ENCODE assay signal across 8 cellular contexts in genomic region chr2:172735646-172736418, GRCh38. TPM values are rescaled to one million over a fixed set of nuclear protein-coding genes. Genes with fewer than 3 reads are reported as not detected.
DNase-seq lines count a peak whose midpoint lies in the region; ATAC-seq and TF ChIP-seq lines count a peak whose summit lies in the region.

RAPGEF4 (plus strand) TSS chr2:172735845; CDS start chr2:172735984, 139 bp downstream.

- H2AFZ ChIP-seq in H9 (ENCODE audit: low read length) = no peak within 1 kb of the TSS
- H2AFZ ChIP-seq in smooth muscle cell (ENCODE audit: low read depth) = no peak within 1 kb of the TSS

- DNase-seq in AG08395 (ENCODE audit: low spot score) = peak; percentile 11
- peak; percentile 43 for DNase-seq in H9
- DNase-seq in activated naive CD8-positive, alpha-beta T cell treated with anti-CD3 and anti-CD28 coated beads, Interleukin-2, amount 50 U/mL, for 24 hours = peak; percentile 12
- DNase-seq in smooth muscle cell (lab: John Stamatoyannopoulos, UW; ENCODE audit: unreplicated experiment) = no peak
- no peak for DNase-seq in activated CD4-positive, CD25-positive, alpha-beta regulatory T cell treated with anti-CD3 and anti-CD28 coated beads, Interleukin-2, amount 50 U/mL, for 72 hours
- no peak for DNase-seq in DMS79 (lab: John Stamatoyannopoulos, UW)
- no peak for DNase-seq in RPMI8226

- H3K4me3 ChIP-seq in iPS-11a (ENCODE audit: low read depth, low read length) (peak within 1 kb of the TSS; percentile 60), smooth muscle cell (peak within 1 kb of the TSS; percentile 63)

- H3K18ac ChIP-seq in H9 (ENCODE audit: insufficient read length, low read depth, low read length) = no peak within 1 kb of the TSS

- H3K27me3 ChIP-seq in H9 (ENCODE audit: insufficient read depth, low read length) = peaks cover 5% of the 10 kb centered on the region; the same call in 1 of the 2 replicates
- H3K27me3 ChIP-seq in smooth muscle cell (ENCODE audit: low read depth) = peaks cover 83% of the 10 kb centered on the region

- H3K4me2 ChIP-seq in H9 (ENCODE audit: insufficient read depth, insufficient read length, low read length) (peak within 1 kb of the TSS; percentile 77), smooth muscle cell (peak within 1 kb of the TSS; percentile 98)

- H3K4ac ChIP-seq in H9 (ENCODE audit: low read depth, low read length) = no peak within 1 kb of the TSS

- H3K27ac ChIP-seq in H9 (ENCODE audit: insufficient read length, low read depth, low read length) = no peak within 1 kb of the TSS
- H3K27ac ChIP-seq in smooth muscle cell (ENCODE audit: low read depth) = no peak within 1 kb of the TSS

- no peaks in the 10 kb centered on the region for H3K9me3 ChIP-seq in H9 (ENCODE audit: control insufficient read depth, low read depth, low read length)
- no peaks in the 10 kb centered on the region for H3K9me3 ChIP-seq in smooth muscle cell (replicated peaks; ENCODE audit: low read depth)

- peak; percentile 38 for ATAC-seq in activated naive CD8-positive, alpha-beta T cell treated with anti-CD3 and anti-CD28 coated beads, Interleukin-2, amount 50 U/mL, for 24 hours

- peaks cover 8% of the 10 kb centered on the region for H3K23me2 ChIP-seq in H9 (ENCODE audit: insufficient read length, low read depth, low read length, poor library complexity, severe bottlenecking)

- H3K56ac ChIP-seq in H9 (ENCODE audit: insufficient read length, low read depth, low read length) = no peak within 1 kb of the TSS

- no CpG with 5 or more reads among the region's 88 CpGs for WGBS in H9 (ENCODE audit: extremely low coverage, insufficient read length, low lambda C conversion rate)
- WGBS in smooth muscle cell (ENCODE audit: low lambda C conversion rate) = 3% methylated on average over 29 of the region's 88 CpGs

- H3F3A ChIP-seq in smooth muscle cell (ENCODE audit: low read depth) = no peaks in the 10 kb centered on the region

- no peak within 1 kb of the TSS for H2AK5ac ChIP-seq in H9 (ENCODE audit: insufficient read length, low read length)

- H2BK15ac ChIP-seq in H9 (ENCODE audit: low read depth, low read length) = no peak within 1 kb of the TSS

- no peak within 1 kb of the TSS for H2BK20ac ChIP-seq in H9 (ENCODE audit: low read depth, low read length, poor library complexity, severe bottlenecking)

- no peak within 1 kb of the TSS for H2BK12ac ChIP-seq in H9 (ENCODE audit: insufficient read length, low read depth, low read length)

- H3K4me1 Mint-ChIP-seq in H9 = peaks cover 9 to 13% of the 10 kb centered on the region in 2 experiments
- peaks cover 5% of the 10 kb centered on the region for H3K4me1 Mint-ChIP-seq in activated naive CD8-positive, alpha-beta T cell treated with anti-CD3 and anti-CD28 coated beads, Interleukin-2, amount 50 U/mL, for 24 hours

- no peak within 1 kb of the TSS for H4K8ac ChIP-seq in H9 (replicated peaks; ENCODE audit: insufficient read length, low read depth, low read length)

- no peaks in the 10 kb centered on the region; a peak in 1 of 7 replicates for H3K36me3 Mint-ChIP-seq in H9 (ENCODE audit: insufficient read depth in 1 of 3, low read depth in 3 of 3)
- no peaks in the 10 kb centered on the region for H3K36me3 Mint-ChIP-seq in activated naive CD8-positive, alpha-beta T cell treated with anti-CD3 and anti-CD28 coated beads, Interleukin-2, amount 50 U/mL, for 24 hours (ENCODE audit: low read depth)

- H3K79me1 ChIP-seq in H9 (ENCODE audit: insufficient read depth, low read depth, low read length, poor library complexity, severe bottlenecking) = no peaks in the 10 kb centered on the region

- peak within 1 kb of the TSS; percentile 80 to 91 for H3K4me3 Mint-ChIP-seq in H9
- H3K4me3 Mint-ChIP-seq in activated naive CD8-positive, alpha-beta T cell treated with anti-CD3 and anti-CD28 coated beads, Interleukin-2, amount 50 U/mL, for 24 hours = peak within 1 kb of the TSS; percentile 68

- H3K4me1 ChIP-seq in H9 (ENCODE audit: insufficient read depth, low read length) (no peaks in the 10 kb centered on the region), smooth muscle cell (ENCODE audit: low read depth) (no peaks in the 10 kb centered on the region)

- peak within 1 kb of the TSS in 1 of 3 experiments; percentile 35; a peak in 1 of 7 replicates for H3K27ac Mint-ChIP-seq in H9
- no peak within 1 kb of the TSS for H3K27ac Mint-ChIP-seq in activated naive CD8-positive, alpha-beta T cell treated with anti-CD3 and anti-CD28 coated beads, Interleukin-2, amount 50 U/mL, for 24 hours

- H3K23ac ChIP-seq in H9 (ENCODE audit: insufficient read length, low read depth, low read length) = no peak within 1 kb of the TSS

- TF ChIP-seq CTCF in H9 (conservative IDR thresholded peaks at IDR 0.05) (no peak), smooth muscle cell (IDR thresholded peaks at IDR 0.05; ENCODE audit: borderline replicate concordance, insufficient read depth, poor library complexity, severe bottlenecking) (no peak)

- H3T11ph ChIP-seq in H9 (ENCODE audit: low read length) = no peak within 1 kb of the TSS

- H4K20me1 ChIP-seq in H9 (ENCODE audit: control insufficient read depth, insufficient read depth, insufficient read length) = no peaks in the 10 kb centered on the region
- H4K20me1 ChIP-seq in smooth muscle cell (ENCODE audit: low read depth) = no peaks in the 10 kb centered on the region

- no peak within 1 kb of the TSS for H4K5ac ChIP-seq in H9 (ENCODE audit: insufficient read length, low read depth, low read length)

- H3K27me3 Mint-ChIP-seq in H9 (ENCODE audit: low read depth) = peaks cover 50% of the 10 kb centered on the region
- peaks cover 56% of the 10 kb centered on the region for H3K27me3 Mint-ChIP-seq in activated naive CD8-positive, alpha-beta T cell treated with anti-CD3 and anti-CD28 coated beads, Interleukin-2, amount 50 U/mL, for 24 hours

- no peaks in the 10 kb centered on the region for H3K9me3 Mint-ChIP-seq in H9
- H3K9me3 Mint-ChIP-seq in activated naive CD8-positive, alpha-beta T cell treated with anti-CD3 and anti-CD28 coated beads, Interleukin-2, amount 50 U/mL, for 24 hours = no peaks in the 10 kb centered on the region

- H3K14ac ChIP-seq in H9 (ENCODE audit: insufficient read depth, low read length) = 0 out of 2 replicates have a peak within 1 kb of the TSS, but pooled peaks have one; percentile 37

- H3K79me2 ChIP-seq in H9 (ENCODE audit: insufficient read depth, low read length) (no peaks in the 10 kb centered on the region), smooth muscle cell (ENCODE audit: low read depth) (no peaks in the 10 kb centered on the region)

- H2BK5ac ChIP-seq in H9 (ENCODE audit: insufficient read length, low read length) = no peak within 1 kb of the TSS

- no peak within 1 kb of the TSS for H2BK120ac ChIP-seq in H9 (ENCODE audit: low read depth, low read length, poor library complexity, severe bottlenecking)

- H3K9ac ChIP-seq in H9 (ENCODE audit: extremely low read depth, insufficient read length, low read length) (no peak within 1 kb of the TSS), smooth muscle cell (ENCODE audit: low read depth) (no peak within 1 kb of the TSS)

- no peaks in the 10 kb centered on the region for H3K36me3 ChIP-seq in smooth muscle cell (ENCODE audit: low read depth)

- H4K91ac ChIP-seq in H9 (ENCODE audit: insufficient read length, low read depth, low read length) = no peak within 1 kb of the TSS

RNA-seq across cellular contexts. Expression of gene RAPGEF4, which starts in this region (rescaled TPM):
- total RNA-seq in H9 (2021) (1.4 and 1.5 TPM in 2 replicates), smooth muscle cell (1.7 and 2.7 TPM in 2 replicates)
- polyA plus RNA-seq in smooth muscle cell = 0.35 and 0.46 TPM in 2 replicates

Comparison
In these comparisons a context has a peak if more than half of its experiments do, and no peak if none do; other contexts are left out.
1. DNase-seq: peak in AG08395 (single experiment), H9 (single experiment) and activated naive CD8-positive, alpha-beta T cell treated with anti-CD3 and anti-CD28 coated beads, Interleukin-2, amount 50 U/mL, for 24 hours (single experiment); none in smooth muscle cell (single experiment), activated CD4-positive, CD25-positive, alpha-beta regulatory T cell treated with anti-CD3 and anti-CD28 coated beads, Interleukin-2, amount 50 U/mL, for 72 hours (single experiment), DMS79 (single experiment) and RPMI8226 (single experiment).